In genomic region chr5:74017786-74018211, GRCh38 we compare ENCODE assay signal across 1 cellular context.
TF ChIP-seq lines count a peak whose summit lies in the region.

No MANE protein-coding gene starts in this region.

TF ChIP-seq in HEK293, 187 proteins besides CTCF, POLR2A, EP300 and RAD21 (continued from another document):
- TF ChIP-seq ZNF692 (tag by site-specific recombination; IDR thresholded peaks at IDR 0.05): peak; percentile 57; the same call in 1 of the 2 replicates
- TF ChIP-seq ZNF274 (IDR thresholded peaks at IDR 0.05; ENCODE audit: low read length): no peak
- TF ChIP-seq ZNF274 (tag by site-specific recombination; IDR thresholded peaks at IDR 0.05; ENCODE audit: borderline replicate concordance): no peak
- TF ChIP-seq ZFP3 (tag by site-specific recombination; IDR thresholded peaks at IDR 0.05; ENCODE audit: low read depth): no peak
- no peak for TF ChIP-seq ZNF830 (tag by site-specific recombination; IDR thresholded peaks at IDR 0.05; ENCODE audit: low read depth)
- peak; percentile 82 for TF ChIP-seq ZNF18 (tag by site-specific recombination; IDR thresholded peaks at IDR 0.05)
- TF ChIP-seq GFI1B (tag by site-specific recombination; IDR thresholded peaks at IDR 0.05): peak; percentile 46; the same call in 1 of the 2 replicates
- no peak for TF ChIP-seq ZFP69B (tag by site-specific recombination; IDR thresholded peaks at IDR 0.05)
- peak; percentile 34; the same call in 1 of the 2 replicates for TF ChIP-seq ZNF146 (tag by site-specific recombination; IDR thresholded peaks at IDR 0.05)
- peak; percentile 29; the same call in 1 of the 2 replicates for TF ChIP-seq SP3 (tag by site-specific recombination; IDR thresholded peaks at IDR 0.05)
- TF ChIP-seq KLF8 (tag by site-specific recombination; IDR thresholded peaks at IDR 0.05): peak; percentile 57; the same call in 1 of the 2 replicates
- TF ChIP-seq ZNF660 (tag by site-specific recombination; IDR thresholded peaks at IDR 0.05): peak; percentile 92; the same call in 1 of the 2 replicates
- peak; percentile 92 for TF ChIP-seq INSM2 (tag by site-specific recombination; IDR thresholded peaks at IDR 0.05)
- peak; percentile 92 for TF ChIP-seq WT1 (tag by site-specific recombination; IDR thresholded peaks at IDR 0.05)
- 0 out of 2 replicates have a peak, but pooled peaks have one; percentile 42 for TF ChIP-seq ZNF398 (tag by site-specific recombination; IDR thresholded peaks at IDR 0.05)
- peak; percentile 96 for TF ChIP-seq GLIS1 (tag by site-specific recombination; IDR thresholded peaks at IDR 0.05)
- TF ChIP-seq ZBTB48 (tag by site-specific recombination; IDR thresholded peaks at IDR 0.05): no peak
- TF ChIP-seq ZNF366 (tag by site-specific recombination; conservative IDR thresholded peaks at IDR 0.05): peak; percentile 78
- peak; percentile 39; the same call in 1 of the 2 replicates for TF ChIP-seq TRIM28 (IDR thresholded peaks at IDR 0.05; ENCODE audit: borderline replicate concordance, low read length)
- no peak for TF ChIP-seq ZSCAN5A (tag by site-specific recombination; IDR thresholded peaks at IDR 0.05)
- peak; percentile 48; the same call in 1 of the 2 replicates for TF ChIP-seq ZFP37 (tag by site-specific recombination; IDR thresholded peaks at IDR 0.05)
- no peak; the same call in 1 of the 2 replicates for TF ChIP-seq ZNF76 (tag by site-specific recombination; IDR thresholded peaks at IDR 0.05; ENCODE audit: borderline replicate concordance, low read depth)
- TF ChIP-seq OVOL3 (tag by site-specific recombination; IDR thresholded peaks at IDR 0.05): peak; percentile 42; the same call in 1 of the 2 replicates
- TF ChIP-seq ZNF24 (tag by site-specific recombination; IDR thresholded peaks at IDR 0.05): peak; percentile 84; the same call in 1 of the 2 replicates
- 0 out of 2 replicates have a peak, but pooled peaks have one; percentile 6 for TF ChIP-seq ZNF596 (tag by site-specific recombination; IDR thresholded peaks at IDR 0.05)
- TF ChIP-seq ZNF548 (tag by site-specific recombination; IDR thresholded peaks at IDR 0.05): no peak
- peak; percentile 28; the same call in 1 of the 2 replicates for TF ChIP-seq PATZ1 (tag by site-specific recombination; IDR thresholded peaks at IDR 0.05)
- TF ChIP-seq IKZF3 (tag by site-specific recombination; IDR thresholded peaks at IDR 0.05): peak; percentile 74
- peak; percentile 79; the same call in 1 of the 2 replicates for TF ChIP-seq ZSCAN16 (tag by site-specific recombination; IDR thresholded peaks at IDR 0.05)
- TF ChIP-seq ZNF629 (tag by site-specific recombination; IDR thresholded peaks at IDR 0.05): peak; percentile 83
- peak; percentile 80 for TF ChIP-seq BCL11A (tag by site-specific recombination; IDR thresholded peaks at IDR 0.05; ENCODE audit: low read depth)
- peak; percentile 91 for TF ChIP-seq HIC1 (tag by site-specific recombination; IDR thresholded peaks at IDR 0.05)
- TF ChIP-seq ZFP41 (tag by site-specific recombination; IDR thresholded peaks at IDR 0.05; ENCODE audit: borderline replicate concordance): no peak
- TF ChIP-seq ZNF239 (tag by site-specific recombination; IDR thresholded peaks at IDR 0.05): no peak
TF ChIP-seq in HEK293: peak in this region for 60.
